In the genomic region with DNA sequence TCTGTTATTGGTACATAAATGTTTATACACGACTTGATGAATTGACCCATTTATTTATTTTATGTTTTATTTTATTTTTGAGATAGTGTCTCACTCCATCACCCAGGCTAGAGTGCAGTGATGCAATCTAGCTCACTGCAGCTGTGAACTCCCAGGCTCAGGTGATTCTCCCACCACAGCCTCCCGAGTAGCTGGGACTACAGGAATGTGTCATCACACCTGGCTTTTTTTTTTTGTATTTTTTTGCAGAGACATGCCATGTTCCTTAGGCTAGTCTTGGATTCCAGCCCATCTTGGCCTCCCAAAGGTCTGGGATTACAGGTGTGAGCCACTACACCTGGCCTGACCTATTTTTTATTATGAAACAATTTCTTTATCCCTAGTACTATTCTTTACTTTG, we compare ENCODE assay signal across 23 cellular contexts.
"Had no signal": no experiment of that assay in that cellular context is flagged by ENCODE, and none has a peak within 500 bp of the region (broad histone marks: within the 10 kb centered on the region; RNA-seq: fewer than 3 reads in every experiment).

No MANE protein-coding gene starts in this region.

- H3K27me3 ChIP-seq: SJCRH30 had no signal

- H3K9me3 ChIP-seq: SJCRH30 had no signal

- H3K4me2 ChIP-seq: KMS-11 had no signal

- H3K4me3 ChIP-seq: K562, SJCRH30 had no signal

- H3K36me3 ChIP-seq: SJCRH30 had no signal

- H3K4me1 ChIP-seq: SJCRH30 had no signal

- H3K27ac ChIP-seq: HL-60, KMS-11, RWPE1, SJCRH30 had no signal

- DNase-seq: Kasumi-1, MV-4-11, NCI-H1048, NCI-H1105, NCI-H1417 treated with DMSO at 0.1 percent for 48 hours, NCI-H146, NCI-H1694 treated with DMSO at 0.1 percent for 48 hours, NCI-H1930, NCI-H2081, NCI-H2107, NCI-H2227 treated with DMSO at 0.1 percent for 48 hours, NCI-H524, NCI-H526 treated with DMSO at 0.1 percent for 48 hours, NCI-H748 treated with DMSO at 0.1 percent for 48 hours, SHP77 treated with DMSO at 0.1 percent for 48 hours, SJCRH30 had no signal

- H3K9ac ChIP-seq: KMS-11 had no signal

- ATAC-seq: K562, Panc1, Right ventricle myocardium inferior, SK-N-SH treated with all-trans-retinoic acid at 6 μM for 48 hours had no signal
